Comparison of ENCODE assay signal across 27 cellular contexts in genomic region chr13:103255587-103256301, GRCh38.
"Had no signal": no experiment of that assay in that cellular context is flagged by ENCODE, and none has a peak within 500 bp of the region (broad histone marks: within the 10 kb centered on the region; RNA-seq: fewer than 3 reads in every experiment).

No MANE protein-coding gene starts in this region.

- H3K9me3 ChIP-seq: Peyer's patch, SJSA1 had no signal

- H3K36me3 ChIP-seq: brain microvascular endothelial cell, Peyer's patch, SJSA1 had no signal

- ATAC-seq: activated CD8-positive, alpha-beta memory T cell treated with anti-CD3 and anti-CD28 coated beads, Interleukin-2, amount 10 ng/mL, durations not matched to agents 7 days and 5 days; activated naive CD4-positive, alpha-beta T cell treated with anti-CD3 and anti-CD28 coated beads, Interleukin-2, amount 50 U/mL, for 72 hours; activated naive CD8-positive, alpha-beta T cell treated with anti-CD3 and anti-CD28 coated beads, Interleukin-2, amount 50 U/mL, for 24 hours; T-helper 17 cell; WTC11 had no signal

- H3K27me3 Mint-ChIP-seq: activated CD4-positive, alpha-beta T cell treated with anti-CD3 and anti-CD28 coated beads, Interleukin-2, amount 10 ng/mL, durations not matched to agents 24 days and 14 days; activated CD8-positive, alpha-beta memory T cell treated with anti-CD3 and anti-CD28 coated beads, Interleukin-2, amount 10 ng/mL, durations not matched to agents 7 days and 5 days; activated naive CD8-positive, alpha-beta T cell treated with anti-CD3 and anti-CD28 coated beads, Interleukin-2, amount 50 U/mL, for 24 hours; activated T-cell treated with anti-CD3 and anti-CD28 coated beads, Interleukin-2, amount 50 U/mL, for 24 hours; T-helper 17 cell had no signal

- H3K4me3 Mint-ChIP-seq: activated CD4-positive, alpha-beta T cell treated with anti-CD3 and anti-CD28 coated beads, Interleukin-2, amount 10 ng/mL, durations not matched to agents 24 days and 14 days; activated CD8-positive, alpha-beta memory T cell treated with anti-CD3 and anti-CD28 coated beads, Interleukin-2, amount 10 ng/mL, durations not matched to agents 7 days and 5 days; activated naive CD8-positive, alpha-beta T cell treated with anti-CD3 and anti-CD28 coated beads, Interleukin-2, amount 50 U/mL, for 24 hours; activated T-cell treated with anti-CD3 and anti-CD28 coated beads, Interleukin-2, amount 50 U/mL, for 24 hours; activated T-helper 1 cell treated with anti-CD3 and anti-CD28 coated beads, Interleukin-12 subunit alpha, Interleukin-12 subunit beta, Interleukin-2, Interleukin-4 antibody, amounts not matched to agents 30 ng/mL and 10 ng/mL and 1 ng/mL, durations not matched to agents 14 hours and 24 hours and 36 hours; T-helper 17 cell; WTC11 had no signal

- H3K36me3 Mint-ChIP-seq: activated CD8-positive, alpha-beta memory T cell treated with anti-CD3 and anti-CD28 coated beads, Interleukin-2, amount 10 ng/mL, durations not matched to agents 7 days and 5 days; activated naive CD4-positive, alpha-beta T cell treated with anti-CD3 and anti-CD28 coated beads, Interleukin-2, amount 50 U/mL, for 72 hours had no signal

- H3K4me1 Mint-ChIP-seq: activated CD4-positive, alpha-beta T cell treated with anti-CD3 and anti-CD28 coated beads, Interleukin-2, amount 10 ng/mL, durations not matched to agents 24 days and 14 days; activated CD8-positive, alpha-beta memory T cell treated with anti-CD3 and anti-CD28 coated beads, Interleukin-2, amount 10 ng/mL, durations not matched to agents 7 days and 5 days; activated naive CD8-positive, alpha-beta T cell treated with anti-CD3 and anti-CD28 coated beads, Interleukin-2, amount 50 U/mL, for 24 hours; T-helper 17 cell; WTC11 had no signal

- FAIRE-seq: astrocyte had no signal

- H3K27me3 ChIP-seq: brain microvascular endothelial cell, Peyer's patch, SJSA1 had no signal

- H3K27ac ChIP-seq: brain microvascular endothelial cell, Peyer's patch, RWPE1, SJSA1 had no signal

- H3K4me3 ChIP-seq: Peyer's patch, SJSA1 had no signal

- H3K9me3 Mint-ChIP-seq: activated T-cell treated with anti-CD3 and anti-CD28 coated beads, Interleukin-2, amount 50 U/mL, for 24 hours had no signal

- H3K27ac Mint-ChIP-seq: activated CD4-positive, alpha-beta T cell treated with anti-CD3 and anti-CD28 coated beads, Interleukin-2, amount 10 ng/mL, durations not matched to agents 24 days and 14 days; activated CD8-positive, alpha-beta memory T cell treated with anti-CD3 and anti-CD28 coated beads, Interleukin-2, amount 10 ng/mL, durations not matched to agents 7 days and 5 days; activated naive CD4-positive, alpha-beta T cell treated with anti-CD3 and anti-CD28 coated beads, Interleukin-2, amount 50 U/mL, for 72 hours; activated naive CD8-positive, alpha-beta T cell treated with anti-CD3 and anti-CD28 coated beads, Interleukin-2, amount 50 U/mL, for 24 hours; activated T-cell treated with anti-CD3 and anti-CD28 coated beads, Interleukin-2, amount 50 U/mL, for 24 hours; activated T-helper 1 cell treated with anti-CD3 and anti-CD28 coated beads, Interleukin-12 subunit alpha, Interleukin-12 subunit beta, Interleukin-2, Interleukin-4 antibody, amounts not matched to agents 30 ng/mL and 10 ng/mL and 1 ng/mL, durations not matched to agents 14 hours and 24 hours and 36 hours; T-helper 17 cell; WTC11 had no signal

- H3K4me1 ChIP-seq: Peyer's patch, SJSA1 had no signal

- DNase-seq: activated CD4-positive, alpha-beta T cell treated with anti-CD3 and anti-CD28 coated beads, Interleukin-2, amount 10 ng/mL, durations not matched to agents 24 days and 14 days; activated CD4-positive, alpha-beta T cell treated with anti-CD3 and anti-CD28 coated beads, Interleukin-2, amount 50 U/mL, for 48 hours; activated CD4-positive, CD25-positive, alpha-beta regulatory T cell treated with anti-CD3 and anti-CD28 coated beads, Interleukin-2, amount 50 U/mL, for 72 hours; activated CD8-positive, alpha-beta memory T cell treated with anti-CD3 and anti-CD28 coated beads, Interleukin-2, amount 10 ng/mL, durations not matched to agents 7 days and 5 days; activated effector memory CD4-positive, alpha-beta T cell treated with Interleukin-2 at 50 U/mL for 16 hours; activated naive CD4-positive, alpha-beta T cell treated with Interleukin-2 at 50 U/mL for 16 hours; activated naive CD8-positive, alpha-beta T cell treated with anti-CD3 and anti-CD28 coated beads, Interleukin-2, amount 50 U/mL, for 24 hours; activated T-cell treated with anti-CD3 and anti-CD28 coated beads, Interleukin-2, amount 50 U/mL, for 24 hours; amygdala; brain microvascular endothelial cell; cerebellar nuclear complex; Kasumi-1; KBM-7; NCI-H1092; NCI-H1694 treated with DMSO at 0.1 percent for 48 hours; NCI-H2029 treated with DMSO at 0.1 percent for 48 hours; NCI-H526; Peyer's patch; SHP77; T-helper 17 cell; T-helper 9 cell had no signal
